In the genomic region with DNA sequence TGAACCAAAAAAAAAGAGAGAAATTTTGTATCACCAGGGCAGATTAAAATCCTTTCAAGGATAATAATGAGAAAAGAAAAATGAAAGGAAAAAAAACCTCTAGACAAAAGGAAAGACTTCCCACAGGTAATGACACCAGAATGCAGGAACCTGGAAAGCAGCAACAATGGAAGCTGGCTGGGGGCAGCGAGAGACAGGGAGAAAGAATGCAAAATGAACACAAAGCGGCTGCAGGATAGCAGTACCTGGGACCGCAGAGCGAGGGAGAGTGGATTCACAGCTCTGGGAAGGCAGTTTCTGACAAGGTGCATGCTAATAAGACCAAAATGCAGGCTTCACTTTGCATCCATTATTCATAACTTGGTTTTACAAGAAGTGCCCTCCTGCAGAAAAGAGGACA, we compare ENCODE assay signal across 18 cellular contexts.
"Had no signal": no experiment of that assay in that cellular context is flagged by ENCODE, and none has a peak within 500 bp of the region (broad histone marks: within the 10 kb centered on the region; RNA-seq: fewer than 3 reads in every experiment).

No MANE protein-coding gene starts in this region.

- H3K9me3 Mint-ChIP-seq: naive thymus-derived CD4-positive, alpha-beta T cell; nephron progenitor cell had no signal

- H3K27ac ChIP-seq: colonic mucosa, foreskin keratinocyte, right atrium auricular region, sigmoid colon, skin epidermis, stomach, thoracic aorta, transverse colon had no signal

- H3K27ac Mint-ChIP-seq: naive thymus-derived CD4-positive, alpha-beta T cell; nephron progenitor cell had no signal

- H3K27me3 ChIP-seq: colonic mucosa, foreskin keratinocyte, right atrium auricular region, sigmoid colon, transverse colon had no signal

- H3K4me1 Mint-ChIP-seq: naive thymus-derived CD4-positive, alpha-beta T cell had no signal

- H3K4me1 ChIP-seq: colonic mucosa, foreskin keratinocyte, right atrium auricular region, sigmoid colon, stomach, transverse colon had no signal

- H3K4me3 Mint-ChIP-seq: naive thymus-derived CD4-positive, alpha-beta T cell; nephron progenitor cell had no signal

- H3K4me3 ChIP-seq: colonic mucosa, lung, right atrium auricular region, sigmoid colon, skin epidermis, stomach, thoracic aorta, transverse colon had no signal

- H3K36me3 Mint-ChIP-seq: naive thymus-derived CD4-positive, alpha-beta T cell had no signal

- H3K36me3 ChIP-seq: colonic mucosa, right atrium auricular region, sigmoid colon, stomach, thoracic aorta, transverse colon had no signal

- ATAC-seq: foreskin keratinocyte; left colon; left ventricle myocardium superior; naive thymus-derived CD4-positive, alpha-beta T cell had no signal

- H3K9me3 ChIP-seq: colonic mucosa, right atrium auricular region, sigmoid colon, stomach, thoracic aorta, transverse colon had no signal

- DNase-seq: colonic mucosa; dermis blood vessel endothelial cell; erythroblast; foreskin keratinocyte; left colon; left ventricle myocardium superior; naive thymus-derived CD4-positive, alpha-beta T cell; nephron progenitor cell; sigmoid colon; stimulated activated CD4-positive, alpha-beta T cell treated with anti-CD3 and anti-CD28 coated beads, Interleukin-12 subunit alpha, Interleukin-12 subunit beta, amount 100 ng/mL, for 4 hours; stimulated activated naive CD4-positive, alpha-beta T cell; stomach; substantia nigra; transverse colon had no signal
